In genomic region chr6:27838513-27839302, GRCh38 we compare ENCODE assay signal across 8 cellular contexts.
DNase-seq lines count a peak whose midpoint lies in the region; ATAC-seq, FAIRE-seq and TF ChIP-seq lines count a peak whose summit lies in the region.
"Not testable (repeated sequence)": the region's sequence is repeated elsewhere in the genome, so short reads cannot be mapped to it uniquely, and the experiment has no call there.

No MANE protein-coding gene starts in this region.

- not testable (repeated sequence) for H3K9me1 ChIP-seq in K562 (ENCODE audit: control insufficient read depth, insufficient read depth, low read length)

- H3K4me2 ChIP-seq in K562 (ENCODE audit: insufficient read depth, low read length) = peak overlapping the region; percentile 96

- peaks cover 25% of the 10 kb centered on the region; the same call in 1 of the 2 replicates for H4K20me1 ChIP-seq in K562 (replicated peaks; ENCODE audit: control insufficient read depth, insufficient read depth, low read length)

- H3K27me3 Mint-ChIP-seq in neural crest cell (ENCODE audit: low read depth) = not testable (repeated sequence)

- H3K4me1 ChIP-seq in K562 (replicated peaks in 1 of 2; ENCODE audit: control insufficient read depth in 2 of 2, insufficient read depth in 2 of 2, low read length in 2 of 2) (peaks cover 11 to 12% of the 10 kb centered on the region in 2 experiments; a peak in 3 of 5 replicates), heart left ventricle (peaks cover 0 to 33% (median 20%) of the 10 kb centered on the region in 12 donors), subcutaneous abdominal adipose tissue (ENCODE audit: control insufficient read depth in 5 of 5, insufficient read depth in 5 of 5, low read length in 5 of 5) (peaks cover 0 to 38% (median 31%) of the 10 kb centered on the region in 5 donors)

- DNase-seq in EH (ENCODE audit: low read depth) (peak; percentile 61), NCI-H146 treated with DMSO at 0.1 percent for 48 hours (lab: John Stamatoyannopoulos, UW; ENCODE audit: unreplicated experiment) (peak; percentile 41), WERI-Rb-1 (peak; percentile 69), K562 (ENCODE audit: extremely low read depth in 1 of 4, low spot score in 3 of 4) (peak in 2 of 4 experiments; percentile 30 to 59), heart left ventricle (peak; percentile 43 to 80 (median 66)), neural crest cell (ENCODE audit: low read depth, low spot score) (peak; percentile 51)

- under 1% methylated on average over 48 of the region's 48 CpGs for WGBS in K562 (ENCODE audit: insufficient coverage, low coverage, missing lambda C conversion rate)
- 0 to 1% (median 0%) methylated on average over 27 to 48 of the region's 48 CpGs for WGBS in heart left ventricle, 4 donors

- peak overlapping the region; percentile 98 for H3K27ac ChIP-seq in WERI-Rb-1
- H3K27ac ChIP-seq in K562 (ENCODE audit: extremely low read depth, low read depth, low read length) = peak overlapping the region; percentile 88
- peak overlapping the region; percentile 88 to 98 (median 95) for H3K27ac ChIP-seq in heart left ventricle
- H3K27ac ChIP-seq in subcutaneous abdominal adipose tissue (ENCODE audit: low read depth, low read length) = peak overlapping the region; percentile 86

- H3K4me3 ChIP-seq in WERI-Rb-1 (ENCODE audit: low read depth, low read length) = peak overlapping the region; percentile 95
- peak overlapping the region; percentile 56 for H3K4me3 ChIP-seq in K562
- H3K4me3 ChIP-seq in heart left ventricle = peak overlapping the region; percentile 62 to 87 (median 76)
- peak overlapping the region; percentile 82 to 93 (median 87) for H3K4me3 ChIP-seq in subcutaneous abdominal adipose tissue (ENCODE audit: low read depth in 1 of 5, low read length in 5 of 5)

- H3K9ac ChIP-seq in K562 (ENCODE audit: insufficient read depth in 1 of 2, low read depth in 2 of 2, low read length in 2 of 2) (peak overlapping the region; percentile 98), subcutaneous abdominal adipose tissue (ENCODE audit: low read length in 5 of 5) (peak overlapping the region; percentile 40 to 79 (median 71))

- not testable (repeated sequence) for TF ChIP-seq EP300 in K562 (IDR thresholded peaks at IDR 0.05; ENCODE audit: low read length)

- H3K36me3 ChIP-seq in WERI-Rb-1 (peaks cover 40% of the 10 kb centered on the region), K562 (ENCODE audit: control insufficient read depth, insufficient read depth, low read length) (peaks cover 46% of the 10 kb centered on the region)
- H3K36me3 ChIP-seq in heart left ventricle; subcutaneous abdominal adipose tissue (ENCODE audit: control insufficient read depth in 5 of 5, insufficient read depth in 5 of 5, low read length in 5 of 5): not testable (repeated sequence)

- not testable (repeated sequence) for H3K9me3 Mint-ChIP-seq in neural crest cell

- 0 out of 4 replicates have a peak, but pooled peaks of 1 of the 2 experiments have one; percentile 2 for TF ChIP-seq RAD21 in K562 (CRISPR knock-in tag; conservative IDR thresholded peaks at IDR 0.05 in 1 of 2, IDR thresholded peaks at IDR 0.05 in 1 of 2)

- H2AFZ ChIP-seq in K562 (ENCODE audit: low read depth, low read length) = not testable (repeated sequence)

- POLR2A ChIA-PET in K562 (lab: Yijun Ruan, JAX) = interaction anchor here (0.6 to 11.9 kb wide), 43 partner anchors 8 to 1642 kb away, joined by 3 to 826 read pairs (median 4); a partner anchor contains a TSS

- intact Hi-C loops in K562 (cut with micrococcal nuclease) (loop anchor here (1.0 to 10.0 kb wide), 10 partner anchors 28 to 1806 kb away; a partner anchor contains a TSS), heart left ventricle (cut with DNase I) (loop anchor here in 4 of 10 donors (1.0 to 10.0 kb wide), 7 partner anchors 26 to 1814 kb away; partner anchors contain the start of gene ZSCAN31 (in 1 of the 4))

- peaks cover 21% of the 10 kb centered on the region for H3K4me1 Mint-ChIP-seq in neural crest cell

- peak; percentile 9 for ATAC-seq in HG02571 (IDR thresholded peaks at IDR 0.05; ENCODE audit: unreplicated experiment)
- peak; percentile 7 for ATAC-seq in K562
- peak; percentile 39 to 56 (median 52) for ATAC-seq in heart left ventricle

- not testable (repeated sequence) for TF ChIP-seq CTCF in WERI-Rb-1 (IDR thresholded peaks at IDR 0.05; ENCODE audit: low read depth, low read length); K562 (IDR thresholded peaks at IDR 0.05 in 2 of 3, conservative IDR thresholded peaks at IDR 0.05 in 1 of 3; ENCODE audit: insufficient read depth in 2 of 3, low read depth in 1 of 3, low read length in 3 of 3)
- TF ChIP-seq CTCF in heart left ventricle (IDR thresholded peaks at IDR 0.05) (peak in 1 of 12 donors; percentile 11), neural crest cell (conservative IDR thresholded peaks at IDR 0.05) (peak; percentile 20)

- in situ Hi-C loops in K562 (cut with MboI) = loop anchor here (5.0 to 10.0 kb wide), 3 partner anchors 54 to 1811 kb away; a partner anchor contains a TSS

- peak; percentile 99 for TF ChIP-seq POLR2A in K562 (conservative IDR thresholded peaks at IDR 0.05)
- peak; percentile 2 to 89 for TF ChIP-seq POLR2A in heart left ventricle (IDR thresholded peaks at IDR 0.05)

- H3K4me3 Mint-ChIP-seq in neural crest cell = not testable (repeated sequence)

- not testable (repeated sequence) for FAIRE-seq in K562 (lab: Jason Lieb, UNC)

- CTCF ChIA-PET in K562 (lab: Yijun Ruan, JAX; ENCODE audit: low intra/inter-chr PET ratio) = not testable (repeated sequence)

- not testable (repeated sequence) for H3K27ac Mint-ChIP-seq in neural crest cell (ENCODE audit: unreplicated experiment)

- not testable (repeated sequence) for H3K27me3 ChIP-seq in WERI-Rb-1 (ENCODE audit: insufficient read depth, low read depth, severe bottlenecking); K562 (ENCODE audit: control insufficient read depth in 2 of 2, insufficient read depth in 2 of 2, low read length in 2 of 2); heart left ventricle; subcutaneous abdominal adipose tissue (ENCODE audit: control insufficient read depth in 5 of 5, insufficient read depth in 4 of 5, low read length in 5 of 5)

- BruUV-seq in K562 (replicated peaks; lab: Mats Ljungman, UMichigan) = TSS peak; percentile 80

- peaks cover 93% of the 10 kb centered on the region for H3K79me2 ChIP-seq in K562 (ENCODE audit: control insufficient read depth, insufficient read depth, low read length)

- not testable (repeated sequence) for H3K9me3 ChIP-seq in WERI-Rb-1 (ENCODE audit: severe bottlenecking); K562 (replicated peaks; ENCODE audit: control insufficient read depth, insufficient read depth, low read depth, low read length); heart left ventricle; subcutaneous abdominal adipose tissue (ENCODE audit: control insufficient read depth in 5 of 5, low read length in 5 of 5)

- not testable (repeated sequence) for H3K36me3 Mint-ChIP-seq in neural crest cell (ENCODE audit: low read depth)

TF ChIP-seq in K562, 482 proteins besides CTCF, POLR2A, EP300 and RAD21 (continues in another document):
- TF ChIP-seq ESRRB (CRISPR knock-in tag; IDR thresholded peaks at IDR 0.05; ENCODE audit: borderline replicate concordance) (0 out of 2 replicates have a peak, but pooled peaks have one; percentile 66), SMC3 (conservative IDR thresholded peaks at IDR 0.05; ENCODE audit: insufficient read depth, low read depth, low read length) (0 out of 2 replicates have a peak, but pooled peaks have one; percentile 2), HCFC1 (IDR thresholded peaks at IDR 0.05; ENCODE audit: low read depth, low read length) (peak; percentile 13; the same call in 1 of the 2 replicates), MAX (CRISPR knock-in tag; IDR thresholded peaks at IDR 0.05) (peak; percentile 66), RNF2 (IDR thresholded peaks at IDR 0.05) (peak; percentile 66), THAP12 (CRISPR knock-in tag; IDR thresholded peaks at IDR 0.05) (peak; percentile 60; the same call in 1 of the 2 replicates), NKRF (IDR thresholded peaks at IDR 0.05; ENCODE audit: borderline replicate concordance) (peak; percentile 87)
